15 cellular contexts compared by ENCODE assay signal in the genomic region with DNA sequence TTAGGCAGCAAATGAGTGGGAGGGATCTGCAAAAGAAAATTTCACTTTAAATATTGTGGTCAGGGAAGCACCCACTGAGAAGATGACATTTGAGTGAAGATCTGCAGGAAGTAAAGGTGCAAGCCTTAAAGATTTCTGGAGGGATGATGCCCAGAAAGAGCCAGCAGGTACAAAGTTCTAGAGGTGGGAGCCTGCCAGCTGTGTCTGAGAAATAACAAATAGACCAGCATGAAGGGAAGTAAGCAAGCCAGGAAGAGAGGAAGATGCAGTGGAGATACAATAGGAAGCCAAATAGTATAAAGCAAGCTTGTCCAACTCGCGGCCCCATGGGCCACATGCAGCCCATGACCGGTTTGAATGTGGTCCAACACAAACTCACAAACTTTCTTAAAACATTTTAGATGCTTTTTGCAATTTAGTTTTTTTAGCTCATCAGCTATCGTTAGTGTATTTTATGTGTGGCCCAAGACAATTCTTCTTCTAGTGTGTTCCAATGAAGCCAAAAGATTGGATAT.
"Had no signal": no experiment of that assay in that cellular context is flagged by ENCODE, and none has a peak within 500 bp of the region (broad histone marks: within the 10 kb centered on the region; RNA-seq: fewer than 3 reads in every experiment).

No MANE protein-coding gene starts in this region.

- H3K4me1 ChIP-seq: foreskin keratinocyte, gastroesophageal sphincter, left lung, lower lobe of right lung had no signal

- H3K27me3 ChIP-seq: dorsolateral prefrontal cortex, esophagus muscularis mucosa, foreskin keratinocyte, gastroesophageal sphincter, heart left ventricle, left lung had no signal

- H3K4me3 ChIP-seq: coronary artery, dorsolateral prefrontal cortex, esophagus muscularis mucosa, gastroesophageal sphincter, heart left ventricle, left lung, lower lobe of right lung, mucosa of descending colon had no signal

- ATAC-seq: foreskin keratinocyte, gastroesophageal sphincter, heart left ventricle, left lung, lower lobe of right lung, mucosa of descending colon had no signal

- H3K9me3 ChIP-seq: esophagus muscularis mucosa, gastroesophageal sphincter, left lung, lower lobe of right lung, mucosa of descending colon had no signal

- H3K27ac ChIP-seq: coronary artery, dorsolateral prefrontal cortex, esophagus muscularis mucosa, foreskin keratinocyte, gastroesophageal sphincter, heart left ventricle, left lung, lower lobe of right lung had no signal

- H3K36me3 ChIP-seq: esophagus muscularis mucosa, gastroesophageal sphincter, heart left ventricle, left lung, lower lobe of right lung had no signal

- DNase-seq: dermis blood vessel endothelial cell; dorsolateral prefrontal cortex; effector CD4-positive, alpha-beta T cell; effector memory CD4-positive, alpha-beta T cell; foreskin keratinocyte; hippocampal formation; left cardiac atrium; left lung; lower lobe of right lung; mesenchymal stem cell; mucosa of descending colon had no signal
